1 cellular context compared by ENCODE assay signal in genomic region chr14:94001501-94002396, GRCh38.
TF ChIP-seq lines count a peak whose summit lies in the region.

No MANE protein-coding gene starts in this region.

TF ChIP-seq in HEK293, 187 proteins besides CTCF, POLR2A, EP300 and RAD21 (continued from another document):
- TF ChIP-seq ZNF555 (tag by site-specific recombination; conservative IDR thresholded peaks at IDR 0.05) (no peak), AEBP2 (tag by site-specific recombination; IDR thresholded peaks at IDR 0.05; ENCODE audit: borderline replicate concordance) (no peak), ZXDB (tag by site-specific recombination; IDR thresholded peaks at IDR 0.05) (no peak), MEIS1 (CRISPR knock-in tag; IDR thresholded peaks at IDR 0.05; ENCODE audit: borderline replicate concordance) (no peak), ZNF488 (tag by site-specific recombination; IDR thresholded peaks at IDR 0.05) (no peak), PRDM10 (tag by site-specific recombination; IDR thresholded peaks at IDR 0.05) (no peak)
